11 cellular contexts compared by ENCODE assay signal in genomic region chr1:160050182-160050581, GRCh38. TPM values are rescaled to one million over a fixed set of nuclear protein-coding genes. Genes with fewer than 3 reads are reported as not detected.
"Had no signal": no experiment of that assay in that cellular context is flagged by ENCODE, and none has a peak within 500 bp of the region (broad histone marks: within the 10 kb centered on the region; RNA-seq: fewer than 3 reads in every experiment).

No MANE protein-coding gene starts in this region.

RNA-seq across cellular contexts. Expression of gene KCNJ10, which starts 19.8 kb away (rescaled TPM):
- total RNA-seq: activated B cell treated with CpG ODN at 0.5 μM for 24 hours; activated T-helper 17 cell treated with anti-CD3 and anti-CD28 coated beads, Interleukin-2, amount 50 U/mL, for 72 hours; body of pancreas; fibroblast of villous mesenchyme; gastroesophageal sphincter; glomerular endothelial cell; T-helper 17 cell had no signal

RNA-seq across cellular contexts. Expression of gene KCNJ9, which starts 31.2 kb away (rescaled TPM):
- total RNA-seq: activated B cell treated with CpG ODN at 0.5 μM for 24 hours; activated CD8-positive, alpha-beta T cell treated with anti-CD3 and anti-CD28 coated beads for 36 hours; activated T-cell treated with anti-CD3 and anti-CD28 coated beads, Interleukin-2, amount 50 U/mL, for 4 hours; aorta; body of pancreas; esophagus muscularis mucosa; fibroblast of villous mesenchyme; gastroesophageal sphincter; glomerular endothelial cell; T-helper 17 cell had no signal
